Comparison of ENCODE assay signal across 10 cellular contexts in the genomic region with DNA sequence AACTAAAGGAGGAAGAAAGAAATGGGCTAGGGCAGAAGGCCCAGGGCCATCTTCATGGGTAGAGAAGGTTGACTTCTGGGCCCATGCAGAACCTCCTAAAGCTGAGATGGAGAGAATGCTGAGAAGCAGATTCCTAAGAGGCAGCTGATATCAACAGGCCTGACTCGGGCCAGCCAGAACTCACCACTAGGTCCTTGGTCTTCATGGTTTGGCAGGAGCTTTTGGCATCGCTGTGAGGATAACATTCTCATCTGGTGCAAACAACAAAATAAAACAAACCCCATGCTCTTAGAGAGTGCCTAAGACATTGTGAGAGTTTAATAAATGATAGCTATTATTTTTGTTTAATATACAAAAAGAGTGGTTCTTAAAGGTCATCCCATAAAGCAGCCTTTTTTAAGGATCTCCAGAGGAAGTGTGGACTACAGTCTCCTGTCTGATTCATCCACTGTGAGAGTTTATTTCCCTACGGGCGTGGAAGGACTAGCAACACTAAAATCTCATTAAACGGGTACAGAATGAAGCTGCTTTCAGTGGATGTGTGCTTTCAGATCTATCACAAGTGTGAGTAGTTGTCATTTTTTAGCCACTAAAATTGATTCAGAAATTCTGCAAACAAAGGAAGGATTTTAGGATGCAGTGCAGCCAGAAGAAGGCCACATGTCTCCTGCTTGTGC.
"Had no signal": no experiment of that assay in that cellular context is flagged by ENCODE, and none has a peak within 500 bp of the region (broad histone marks: within the 10 kb centered on the region; RNA-seq: fewer than 3 reads in every experiment).

No MANE protein-coding gene starts in this region.

- DNase-seq: activated CD4-positive, alpha-beta memory T cell treated with anti-CD3 and anti-CD28 coated beads, Interleukin-2, amount 10 ng/mL, durations not matched to agents 7 days and 5 days; activated gamma-delta T cell; activated T-cell treated with anti-CD3 and anti-CD28 coated beads, Interleukin-2, amount 50 U/mL, for 48 hours; amygdala; cerebellar nuclear complex; immature natural killer cell; stomach; T-helper 9 cell had no signal

- H3K9me3 ChIP-seq: stomach had no signal

- H3K4me3 ChIP-seq: skin epidermis, stomach had no signal

- H3K27ac ChIP-seq: stomach had no signal

- H3K27me3 ChIP-seq: stomach had no signal

- FAIRE-seq: urothelium cell line had no signal

- H3K36me3 ChIP-seq: stomach had no signal
